Comparison of ENCODE assay signal across 9 cellular contexts in the genomic region with DNA sequence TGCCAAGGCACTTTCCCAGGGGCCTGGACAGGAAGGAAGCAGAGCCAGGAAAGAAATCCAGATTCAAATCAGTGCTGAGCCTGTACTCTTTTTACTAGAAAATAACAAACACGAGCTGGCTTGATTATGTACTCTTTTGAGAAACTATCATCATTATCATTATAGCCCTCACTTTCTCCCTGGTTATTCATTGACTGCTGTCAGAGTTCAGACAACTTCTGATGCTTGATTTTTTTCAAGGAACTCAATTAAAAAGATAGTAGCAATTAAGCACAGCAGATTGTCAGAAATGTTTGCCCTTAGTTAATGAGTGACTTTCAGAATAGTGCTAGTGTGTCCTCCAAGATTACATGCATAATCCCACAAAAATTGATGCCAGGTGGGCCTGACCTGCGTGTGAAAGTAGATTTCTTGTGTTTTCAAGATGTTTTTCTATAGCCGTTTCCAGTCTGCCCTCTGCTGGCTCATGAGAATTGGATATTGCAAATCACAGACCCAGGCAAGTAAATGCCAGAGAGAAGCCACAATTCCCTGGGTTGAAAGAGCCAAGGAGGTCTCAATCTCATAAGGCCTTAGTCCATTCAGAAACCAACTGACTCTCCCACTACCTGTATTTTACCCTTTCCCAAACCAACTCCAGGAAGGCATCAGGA. TPM values are rescaled to one million over a fixed set of nuclear protein-coding genes. Genes with fewer than 3 reads are reported as not detected.
A peak's percentile ranks its signal among the peaks of the same experiment; 100 is the strongest.
DNase-seq lines count a peak whose midpoint lies in the region; ATAC-seq and TF ChIP-seq lines count a peak whose summit lies in the region.
"Had no signal": no experiment of that assay in that cellular context is flagged by ENCODE, and none has a peak within 500 bp of the region (broad histone marks: within the 10 kb centered on the region; RNA-seq: fewer than 3 reads in every experiment).

No MANE protein-coding gene starts in this region.

- H3K4me2 ChIP-seq in neural cell (ENCODE audit: low read length), result no peak overlapping the region

- peak; percentile 74 for TF ChIP-seq RAD21 in neural cell (conservative IDR thresholded peaks at IDR 0.05)

- intact Hi-C loops in gastrocnemius medialis (cut with DNase I; ENCODE audit: low total_unique reads), result no loop called here
- intact Hi-C loops in activated T-helper 2 cell treated with anti-CD3 and anti-CD28 coated beads, Interferon-gamma antibody, Interleukin-2, Interleukin-4, amounts not matched to agents 10 μg/mL and 5 μg/mL and 100 μg/mL, durations not matched to agents 14 hours and 24 hours and 36 hours (cut with micrococcal nuclease), result no loop called here

- H3K27ac ChIP-seq in neural cell (ENCODE audit: low read length), result no peak overlapping the region
- H3K27ac ChIP-seq in gastrocnemius medialis, result no peak overlapping the region
- H3K27ac ChIP-seq: SJCRH30 had no signal

- no peaks in the 10 kb centered on the region for H3K4me1 Mint-ChIP-seq in activated T-helper 2 cell treated with anti-CD3 and anti-CD28 coated beads, Interferon-gamma antibody, Interleukin-2, Interleukin-4, amounts not matched to agents 10 μg/mL and 5 μg/mL and 100 μg/mL, durations not matched to agents 14 hours and 24 hours and 36 hours (ENCODE audit: low read depth)

- no peak overlapping the region for H2AFZ ChIP-seq in neural cell (ENCODE audit: low read depth, low read length)

- no peak for TF ChIP-seq POLR2A in gastrocnemius medialis (IDR thresholded peaks at IDR 0.05)

- no peaks in the 10 kb centered on the region for H3K36me3 Mint-ChIP-seq in activated T-helper 2 cell treated with anti-CD3 and anti-CD28 coated beads, Interferon-gamma antibody, Interleukin-2, Interleukin-4, amounts not matched to agents 10 μg/mL and 5 μg/mL and 100 μg/mL, durations not matched to agents 14 hours and 24 hours and 36 hours (ENCODE audit: low read depth)

- no peaks in the 10 kb centered on the region for H3K27me3 Mint-ChIP-seq in activated T-helper 2 cell treated with anti-CD3 and anti-CD28 coated beads, Interferon-gamma antibody, Interleukin-2, Interleukin-4, amounts not matched to agents 10 μg/mL and 5 μg/mL and 100 μg/mL, durations not matched to agents 14 hours and 24 hours and 36 hours (ENCODE audit: low read depth)

- H3K9me2 ChIP-seq in neural cell (ENCODE audit: insufficient read depth, low read length), result no peaks in the 10 kb centered on the region

- peaks cover 0 to 3% of the 10 kb centered on the region in 2 donors for H3K4me1 ChIP-seq in gastrocnemius medialis
- H3K4me1 ChIP-seq: SJCRH30 had no signal

- H3K36me3 ChIP-seq in neural cell (ENCODE audit: insufficient read depth, low read length), result no peaks in the 10 kb centered on the region
- H3K36me3 ChIP-seq in gastrocnemius medialis, result no peaks in the 10 kb centered on the region
- H3K36me3 ChIP-seq: SJCRH30 had no signal

- DNase-seq in HT1080 (ENCODE audit: low read depth), result peak; percentile 53
- DNase-seq in astrocyte of the cerebellum (ENCODE audit: low read depth), result peak; percentile 5
- DNase-seq in stimulated activated CD8-positive, alpha-beta memory T cell treated with anti-CD3 and anti-CD28 coated beads, Interleukin-4, amount 100 ng/mL, for 48 hours, result no peak
- DNase-seq in NCI-H128 (lab: John Stamatoyannopoulos, UW; ENCODE audit: unreplicated experiment), result no peak
- DNase-seq in gastrocnemius medialis, result no peak
- DNase-seq in activated T-helper 2 cell treated with anti-CD3 and anti-CD28 coated beads, Interferon-gamma antibody, Interleukin-2, Interleukin-4, amounts not matched to agents 10 μg/mL and 5 μg/mL and 100 μg/mL, durations not matched to agents 14 hours and 24 hours and 36 hours (ENCODE audit: low spot score), result no peak

- H3K4me3 Mint-ChIP-seq in activated T-helper 2 cell treated with anti-CD3 and anti-CD28 coated beads, Interferon-gamma antibody, Interleukin-2, Interleukin-4, amounts not matched to agents 10 μg/mL and 5 μg/mL and 100 μg/mL, durations not matched to agents 14 hours and 24 hours and 36 hours (ENCODE audit: low read depth), result no peak overlapping the region

- H3K4me3 ChIP-seq in astrocyte of the cerebellum (ENCODE audit: low read depth, low read length) (no peak overlapping the region), neural cell (ENCODE audit: low read length) (no peak overlapping the region), gastrocnemius medialis (no peak overlapping the region)
- H3K4me3 ChIP-seq: SJCRH30 had no signal

- ATAC-seq in gastrocnemius medialis, result no peak

- H3K9me3 Mint-ChIP-seq in activated T-helper 2 cell treated with anti-CD3 and anti-CD28 coated beads, Interferon-gamma antibody, Interleukin-2, Interleukin-4, amounts not matched to agents 10 μg/mL and 5 μg/mL and 100 μg/mL, durations not matched to agents 14 hours and 24 hours and 36 hours, result no peaks in the 10 kb centered on the region

- H3K27me3 ChIP-seq in neural cell (ENCODE audit: insufficient read depth, low read depth, low read length) (no peaks in the 10 kb centered on the region), gastrocnemius medialis (no peaks in the 10 kb centered on the region)
- H3K27me3 ChIP-seq: SJCRH30 had no signal

- H3K79me2 ChIP-seq in neural cell (replicated peaks; ENCODE audit: insufficient read depth, low read length), result no peaks in the 10 kb centered on the region

- no peak overlapping the region for H3K9ac ChIP-seq in neural cell (ENCODE audit: low read length)

- H4K20me1 ChIP-seq in neural cell (ENCODE audit: insufficient read depth), result no peaks in the 10 kb centered on the region

- TF ChIP-seq CTCF in GM12874 (IDR thresholded peaks at IDR 0.05; ENCODE audit: insufficient read depth, low read depth, low read length) (peak; percentile 34; the same call in 1 of the 2 replicates), astrocyte of the cerebellum (IDR thresholded peaks at IDR 0.05; ENCODE audit: low read depth, low read length, missing control alignments) (peak; percentile 67), neural cell (IDR thresholded peaks at IDR 0.05; ENCODE audit: poor library complexity, severe bottlenecking) (peak; percentile 67), gastrocnemius medialis (IDR thresholded peaks at IDR 0.05 in 4 of 5, conservative IDR thresholded peaks at IDR 0.05 in 1 of 5) (no peak)

- H3K9me3 ChIP-seq in neural cell (ENCODE audit: low read length) (no peaks in the 10 kb centered on the region), gastrocnemius medialis (no peaks in the 10 kb centered on the region)
- H3K9me3 ChIP-seq: SJCRH30 had no signal

- in situ Hi-C loops in astrocyte of the cerebellum (cut with HindIII; ENCODE audit: low sequenced_read_pairs) (no loop called here), gastrocnemius medialis (cut with MboI; ENCODE audit: low sequenced_read_pairs in 4 of 4) (no loop called here)

- TF ChIP-seq EP300 in neural cell (conservative IDR thresholded peaks at IDR 0.05; ENCODE audit: poor library complexity, severe bottlenecking), result no peak

- no peak overlapping the region for H3K27ac Mint-ChIP-seq in activated T-helper 2 cell treated with anti-CD3 and anti-CD28 coated beads, Interferon-gamma antibody, Interleukin-2, Interleukin-4, amounts not matched to agents 10 μg/mL and 5 μg/mL and 100 μg/mL, durations not matched to agents 14 hours and 24 hours and 36 hours

- H3F3A ChIP-seq in neural cell (ENCODE audit: insufficient read depth, low read length, poor library complexity, severe bottlenecking), result no peaks in the 10 kb centered on the region

TF ChIP-seq in neural cell, 6 proteins besides CTCF, POLR2A, EP300 and RAD21:
- TF ChIP-seq TAF1 (IDR thresholded peaks at IDR 0.05; ENCODE audit: low read depth), result no peak
- TF ChIP-seq SMC3 (conservative IDR thresholded peaks at IDR 0.05; ENCODE audit: poor library complexity), result peak; percentile 75

RNA-seq across cellular contexts. Expression of a gene that starts 14.3 kb away (rescaled TPM):
- total RNA-seq in HT1080 (2014; rRNA removed; shearing (Covaris generic)), result 21.0 and 31.0 TPM in 2 replicates
- 19.1 and 25.3 TPM in 2 replicates for polyA plus RNA-seq in HT1080 (2015; cell fraction: cytosol; rRNA removed)
- polyA plus RNA-seq in HT1080 (2015; cell fraction: nucleus; rRNA removed), result 8.7 and 10.4 TPM in 2 replicates
- polyA plus RNA-seq in neural cell, result 2.0 and 3.8 TPM in 2 replicates
- 0.97 and 1.0 TPM in 2 replicates for polyA minus RNA-seq in neural cell
- 10 to 100 TPM; 20.9 to 45.6 (median 33.8) TPM for total RNA-seq in gastrocnemius medialis
- 6.0 and 7.4 TPM in 2 replicates for total RNA-seq in activated T-helper 2 cell treated with anti-CD3 and anti-CD28 coated beads, Interferon-gamma antibody, Interleukin-2, Interleukin-4, amounts not matched to agents 10 μg/mL and 5 μg/mL and 100 μg/mL, durations not matched to agents 14 hours and 24 hours and 36 hours

Comparison
In these comparisons a context has a peak if more than half of its experiments do, and no peak if none do; other contexts are left out.
1. CTCF ChIP-seq: peak in GM12874 (single experiment), astrocyte of the cerebellum (single experiment) and neural cell (single experiment); none in gastrocnemius medialis (0 of 5).
2. DNase-seq: peak in HT1080 (single experiment) and astrocyte of the cerebellum (single experiment); none in stimulated activated CD8-positive, alpha-beta memory T cell treated with anti-CD3 and anti-CD28 coated beads, Interleukin-4, amount 100 ng/mL, for 48 hours (single experiment), NCI-H128 (single experiment), gastrocnemius medialis (0 of 2) and activated T-helper 2 cell treated with anti-CD3 and anti-CD28 coated beads, Interferon-gamma antibody, Interleukin-2, Interleukin-4, amounts not matched to agents 10 μg/mL and 5 μg/mL and 100 μg/mL, durations not matched to agents 14 hours and 24 hours and 36 hours (single experiment).